Comparison of ENCODE assay signal across 10 cellular contexts in genomic region chr17:74605361-74605760, GRCh38. TPM values are rescaled to one million over a fixed set of nuclear protein-coding genes. Genes with fewer than 3 reads are reported as not detected.
A peak's percentile ranks its signal among the peaks of the same experiment; 100 is the strongest.
DNase-seq lines count a peak whose midpoint lies in the region; ATAC-seq and TF ChIP-seq lines count a peak whose summit lies in the region.
"Had no signal": no experiment of that assay in that cellular context is flagged by ENCODE, and none has a peak within 500 bp of the region (broad histone marks: within the 10 kb centered on the region; RNA-seq: fewer than 3 reads in every experiment).

No MANE protein-coding gene starts in this region.

- no peak overlapping the region for H3K9ac ChIP-seq in rectal smooth muscle tissue (ENCODE audit: low read length)

- H3K27ac ChIP-seq in rectal smooth muscle tissue (ENCODE audit: low read depth, low read length) = peak overlapping the region; percentile 75

- CTCF ChIA-PET in T-cell (lab: Charles Lee) = no interaction called here

- ATAC-seq in T-cell (replicated peaks in 1 of 4) (no peak), GM21526 (IDR thresholded peaks at IDR 0.05; ENCODE audit: low FRiP score, unreplicated experiment) (no peak), HG02571 (IDR thresholded peaks at IDR 0.05; ENCODE audit: unreplicated experiment) (no peak)
- ATAC-seq in activated naive CD8-positive, alpha-beta T cell treated with anti-CD3 and anti-CD28 coated beads, Interleukin-2, amount 50 U/mL, for 24 hours = no peak

- H3K27me3 Mint-ChIP-seq in T-cell = peaks cover 16 to 43% of the 10 kb centered on the region in 2 donors
- H3K27me3 Mint-ChIP-seq in activated naive CD8-positive, alpha-beta T cell treated with anti-CD3 and anti-CD28 coated beads, Interleukin-2, amount 50 U/mL, for 24 hours = peaks cover 8% of the 10 kb centered on the region

- POLR2A ChIA-PET in T-cell (lab: Charles Lee) = interaction anchor here in 1 of 2 donors (0.6 kb wide), 1 partner anchor 13 kb away, joined by 3 read pairs; the partner anchor contains the start of gene CD300LD

- no peaks in the 10 kb centered on the region for H3K27me3 ChIP-seq in rectal smooth muscle tissue (ENCODE audit: control insufficient read depth, insufficient read depth, low read length)

- no peak overlapping the region for H3K27ac Mint-ChIP-seq in T-cell
- no peak overlapping the region for H3K27ac Mint-ChIP-seq in activated naive CD8-positive, alpha-beta T cell treated with anti-CD3 and anti-CD28 coated beads, Interleukin-2, amount 50 U/mL, for 24 hours
- H3K27ac Mint-ChIP-seq: activated naive CD4-positive, alpha-beta T cell treated with anti-CD3 and anti-CD28 coated beads, Interleukin-2, amount 10 ng/mL, durations not matched to agents 7 days and 5 days had no signal

- DNase-seq in COLO829 (ENCODE audit: low spot score) (peak; percentile 12), RPMI7951 (ENCODE audit: low read depth) (peak; percentile 91), fibroblast of the aortic adventitia (ENCODE audit: low read depth) (peak; percentile 77), T-cell (no peak)
- no peak for DNase-seq in activated naive CD8-positive, alpha-beta T cell treated with anti-CD3 and anti-CD28 coated beads, Interleukin-2, amount 50 U/mL, for 24 hours
- DNase-seq: activated naive CD4-positive, alpha-beta T cell treated with anti-CD3 and anti-CD28 coated beads, Interleukin-2, amount 10 ng/mL, durations not matched to agents 7 days and 5 days had no signal

- H3K9me3 Mint-ChIP-seq in T-cell = no peaks in the 10 kb centered on the region
- no peaks in the 10 kb centered on the region for H3K9me3 Mint-ChIP-seq in activated naive CD8-positive, alpha-beta T cell treated with anti-CD3 and anti-CD28 coated beads, Interleukin-2, amount 50 U/mL, for 24 hours
- H3K9me3 Mint-ChIP-seq: activated naive CD4-positive, alpha-beta T cell treated with anti-CD3 and anti-CD28 coated beads, Interleukin-2, amount 10 ng/mL, durations not matched to agents 7 days and 5 days had no signal

- H3K36me3 ChIP-seq in rectal smooth muscle tissue (ENCODE audit: control insufficient read depth, insufficient read depth, low read length) = no peaks in the 10 kb centered on the region

- H3K4me1 Mint-ChIP-seq in T-cell = peaks cover 10 to 17% (median 14%) of the 10 kb centered on the region in 3 donors
- H3K4me1 Mint-ChIP-seq in activated naive CD8-positive, alpha-beta T cell treated with anti-CD3 and anti-CD28 coated beads, Interleukin-2, amount 50 U/mL, for 24 hours = peaks cover 4% of the 10 kb centered on the region

- H3K36me3 Mint-ChIP-seq in T-cell = no peaks in the 10 kb centered on the region
- no peaks in the 10 kb centered on the region for H3K36me3 Mint-ChIP-seq in activated naive CD8-positive, alpha-beta T cell treated with anti-CD3 and anti-CD28 coated beads, Interleukin-2, amount 50 U/mL, for 24 hours (ENCODE audit: low read depth)
- H3K36me3 Mint-ChIP-seq: activated naive CD4-positive, alpha-beta T cell treated with anti-CD3 and anti-CD28 coated beads, Interleukin-2, amount 10 ng/mL, durations not matched to agents 7 days and 5 days had no signal

- no peak overlapping the region for H3K4me3 ChIP-seq in fibroblast of the aortic adventitia (ENCODE audit: low read depth, low read length)
- no peak overlapping the region for H3K4me3 ChIP-seq in rectal smooth muscle tissue (ENCODE audit: low read length)

- no peak overlapping the region for H3K4me3 Mint-ChIP-seq in T-cell
- no peak overlapping the region for H3K4me3 Mint-ChIP-seq in activated naive CD8-positive, alpha-beta T cell treated with anti-CD3 and anti-CD28 coated beads, Interleukin-2, amount 50 U/mL, for 24 hours
- H3K4me3 Mint-ChIP-seq: activated naive CD4-positive, alpha-beta T cell treated with anti-CD3 and anti-CD28 coated beads, Interleukin-2, amount 10 ng/mL, durations not matched to agents 7 days and 5 days had no signal

- no peak for TF ChIP-seq CTCF in fibroblast of the aortic adventitia (IDR thresholded peaks at IDR 0.05; ENCODE audit: insufficient read depth, low read length)

- peaks cover 6% of the 10 kb centered on the region for H3K4me1 ChIP-seq in rectal smooth muscle tissue (ENCODE audit: control insufficient read depth, insufficient read depth, low read length)

RNA-seq across cellular contexts. Expression of gene CD300LD, which starts 13.3 kb away (rescaled TPM):
- total RNA-seq in RPMI7951 (2014; rRNA removed; shearing (Covaris generic)) = not detected in 2 replicates
- total RNA-seq in fibroblast of the aortic adventitia (ENCODE audit: low replicate concordance) (not detected in 2 replicates), T-cell (under 1 TPM in 1 of 5 donors, not detected in 4; 0.47 TPM)
- total RNA-seq: osteocyte had no signal

RNA-seq across cellular contexts. Expression of gene CD300E, which starts 18.2 kb away (rescaled TPM):
- not detected in 2 replicates for total RNA-seq in RPMI7951 (2014; rRNA removed; shearing (Covaris generic))
- total RNA-seq in fibroblast of the aortic adventitia (ENCODE audit: low replicate concordance) (not detected in 2 replicates), T-cell (under 1 TPM in 1 of 5 donors, not detected in 4; 0.38 TPM)
- total RNA-seq: osteocyte had no signal

RNA-seq across cellular contexts. Expression of gene CD300H, which starts 38.1 kb away (rescaled TPM):
- not detected in 2 replicates for total RNA-seq in RPMI7951 (2014; rRNA removed; shearing (Covaris generic))
- total RNA-seq in fibroblast of the aortic adventitia (ENCODE audit: low replicate concordance) (not detected in 2 replicates), T-cell (not detected)
- total RNA-seq: osteocyte had no signal

RNA-seq across cellular contexts. Expression of gene CD300C, which starts 59.4 kb away (rescaled TPM):
- total RNA-seq in RPMI7951 (2014; rRNA removed; shearing (Covaris generic)) = not detected in 2 replicates
- total RNA-seq in fibroblast of the aortic adventitia (ENCODE audit: low replicate concordance) (not detected in 2 replicates), T-cell (under 1 TPM in 1 of 5 donors, not detected in 4; 0.18 TPM)
- total RNA-seq: osteocyte had no signal

Comparison
In these comparisons a context has a peak if more than half of its experiments do, and no peak if none do; other contexts are left out.
1. DNase-seq: peak in COLO829 (single experiment), RPMI7951 (single experiment) and fibroblast of the aortic adventitia (single experiment); none in T-cell (0 of 34) and activated naive CD8-positive, alpha-beta T cell treated with anti-CD3 and anti-CD28 coated beads, Interleukin-2, amount 50 U/mL, for 24 hours (single experiment).